ENCODE assay signal across 7 cellular contexts in genomic region chr2:13056259-13056843, GRCh38.
A peak's percentile ranks its signal among the peaks of the same experiment; 100 is the strongest.
DNase-seq lines count a peak whose midpoint lies in the region; ATAC-seq and TF ChIP-seq lines count a peak whose summit lies in the region.

No MANE protein-coding gene starts in this region.

- TF ChIP-seq CTCF in GM12875 (IDR thresholded peaks at IDR 0.05; ENCODE audit: borderline replicate concordance, insufficient read depth, low read depth, low read length) (peak; percentile 11; the same call in 1 of the 2 replicates), progenitor cell of endocrine pancreas (IDR thresholded peaks at IDR 0.05; ENCODE audit: unreplicated experiment) (peak; percentile 71)

- no peak overlapping the region for H3K4me3 Mint-ChIP-seq in progenitor cell of endocrine pancreas (ENCODE audit: low read depth)

- DNase-seq in NCI-H345 (lab: John Stamatoyannopoulos, UW): peak; percentile 24
- peak; percentile 7 to 34 for DNase-seq in dermis microvascular lymphatic vessel endothelial cell (ENCODE audit: low read depth in 2 of 2)
- no peak for DNase-seq in progenitor cell of endocrine pancreas (ENCODE audit: low spot score, unreplicated experiment)
- no peak for DNase-seq in central memory CD4-positive, alpha-beta T cell
- no peak for DNase-seq in stimulated activated CD4-positive, alpha-beta T cell treated with anti-CD3 and anti-CD28 coated beads, Interleukin-2, amount 100 ng/mL, for 48 hours

- no peak overlapping the region for H3K27ac Mint-ChIP-seq in progenitor cell of endocrine pancreas

- H3K27me3 Mint-ChIP-seq in progenitor cell of endocrine pancreas: peaks cover 6% of the 10 kb centered on the region

- H3K4me1 Mint-ChIP-seq in progenitor cell of endocrine pancreas (ENCODE audit: low read depth): no peaks in the 10 kb centered on the region

- ATAC-seq in GM18511 (IDR thresholded peaks at IDR 0.05; ENCODE audit: unreplicated experiment): no peak

- no peaks in the 10 kb centered on the region for H3K9me3 Mint-ChIP-seq in progenitor cell of endocrine pancreas (ENCODE audit: low read depth)

- no peaks in the 10 kb centered on the region for H3K36me3 Mint-ChIP-seq in progenitor cell of endocrine pancreas (ENCODE audit: insufficient read depth)

- no peak overlapping the region for H3K4me3 ChIP-seq in GM12875 (ENCODE audit: low read depth, low read length)

Comparison
In these comparisons a context has a peak if more than half of its experiments do, and no peak if none do; other contexts are left out.
1. DNase-seq: peak in NCI-H345 (single experiment) and dermis microvascular lymphatic vessel endothelial cell (2 of 2); none in progenitor cell of endocrine pancreas (single experiment), central memory CD4-positive, alpha-beta T cell (single experiment) and stimulated activated CD4-positive, alpha-beta T cell treated with anti-CD3 and anti-CD28 coated beads, Interleukin-2, amount 100 ng/mL, for 48 hours (0 of 2).